In the genomic region with DNA sequence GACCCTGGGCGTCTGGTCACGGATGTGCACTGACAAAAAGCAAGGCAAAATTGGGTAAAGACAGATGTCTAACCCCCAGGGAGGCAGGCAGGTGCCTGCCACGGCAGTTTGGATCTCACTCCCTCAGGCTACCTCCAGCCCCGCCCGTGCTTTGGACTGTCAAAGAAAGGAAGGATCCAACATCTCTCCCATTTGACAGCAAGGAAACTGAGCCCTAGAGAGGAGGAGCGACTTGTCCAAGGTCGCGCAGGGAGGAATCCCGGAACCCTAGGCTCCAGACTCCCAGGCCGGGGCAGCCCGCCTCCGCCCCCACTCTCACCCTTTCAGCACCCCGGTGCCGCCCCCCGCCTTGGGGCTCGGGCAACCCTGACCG, we compare ENCODE assay signal across 1 cellular context.
TF ChIP-seq lines count a peak whose summit lies in the region.

No MANE protein-coding gene starts in this region.

TF ChIP-seq in H1, 55 proteins besides CTCF, POLR2A, EP300 and RAD21 (continued from another document):
- TF ChIP-seq KDM1A (IDR thresholded peaks at IDR 0.05; ENCODE audit: borderline replicate concordance, low read length), result peak; percentile 60; the same call in 1 of the 2 replicates
TF ChIP-seq in H1: peak in this region for 6.
